ENCODE assay signal across 14 cellular contexts in genomic region chr17:31248986-31249385, GRCh38. TPM values are rescaled to one million over a fixed set of nuclear protein-coding genes. Genes with fewer than 3 reads are reported as not detected.
DNase-seq lines count a peak whose midpoint lies in the region; ATAC-seq, FAIRE-seq and TF ChIP-seq lines count a peak whose summit lies in the region.
"Had no signal": no experiment of that assay in that cellular context is flagged by ENCODE, and none has a peak within 500 bp of the region (broad histone marks: within the 10 kb centered on the region; RNA-seq: fewer than 3 reads in every experiment).

No MANE protein-coding gene starts in this region.

- TF ChIP-seq CTCF in A549 (IDR thresholded peaks at IDR 0.05) (no peak), astrocyte (IDR thresholded peaks at IDR 0.05; ENCODE audit: insufficient read depth, low read depth, low read length) (no peak), foreskin fibroblast (IDR thresholded peaks at IDR 0.05; ENCODE audit: low read depth, low read length) (no peak)

- H3K36me3 Mint-ChIP-seq in astrocyte (ENCODE audit: low read depth, unreplicated experiment): peaks cover 11% of the 10 kb centered on the region

- ATAC-seq in A549: peak in 1 of 2 experiments; percentile 53; a peak in 3 of 6 replicates
- no peak for ATAC-seq in GM19035 (IDR thresholded peaks at IDR 0.05; ENCODE audit: unreplicated experiment)
- ATAC-seq in GM18520 (IDR thresholded peaks at IDR 0.05; ENCODE audit: unreplicated experiment): no peak

- no peak for TF ChIP-seq POLR2A in A549 (IDR thresholded peaks at IDR 0.05; ENCODE audit: low read length)

- no peaks in the 10 kb centered on the region for H3K27me3 Mint-ChIP-seq in astrocyte (ENCODE audit: low read depth, unreplicated experiment)

- peaks cover 20% of the 10 kb centered on the region for H3K4me1 Mint-ChIP-seq in astrocyte (ENCODE audit: low read depth, unreplicated experiment)

- H3K9me3 ChIP-seq in A549 (no peaks in the 10 kb centered on the region), astrocyte (ENCODE audit: insufficient read depth, low read depth, low read length) (no peaks in the 10 kb centered on the region)
- H3K9me3 ChIP-seq: thyroid gland had no signal

- no peaks in the 10 kb centered on the region for H3K27me3 ChIP-seq in astrocyte (ENCODE audit: insufficient read depth, low read length)
- H3K27me3 ChIP-seq: thyroid gland had no signal

- TF ChIP-seq EP300 in A549 (IDR thresholded peaks at IDR 0.05): no peak

- POLR2A ChIA-PET in A549 (lab: Yijun Ruan, JAX): no interaction called here

- CTCF ChIA-PET in A549 (lab: Yijun Ruan, JAX): no interaction called here

- H3K9me3 Mint-ChIP-seq in astrocyte (ENCODE audit: unreplicated experiment): no peaks in the 10 kb centered on the region

- H3K4me3 ChIP-seq in A549 (no peak overlapping the region), astrocyte (ENCODE audit: insufficient read depth, low read depth, low read length) (no peak overlapping the region), foreskin fibroblast (ENCODE audit: low read depth in 1 of 2, low read length in 2 of 2) (no peak overlapping the region)
- H3K4me3 ChIP-seq: thyroid gland had no signal

- H3K27ac Mint-ChIP-seq in astrocyte (ENCODE audit: unreplicated experiment): peak overlapping the region; percentile 81

- H3K9ac ChIP-seq in astrocyte (ENCODE audit: low read length): peak overlapping the region; percentile 15

- H3K4me2 ChIP-seq in A549: peak overlapping the region; percentile 38
- peak overlapping the region; percentile 45 for H3K4me2 ChIP-seq in astrocyte (ENCODE audit: low read length)

- H3K36me3 ChIP-seq in astrocyte (ENCODE audit: insufficient read depth, low read length): peaks cover 15% of the 10 kb centered on the region

- H3K4me1 ChIP-seq in A549: peaks cover 43% of the 10 kb centered on the region
- peaks cover 17% of the 10 kb centered on the region for H3K4me1 ChIP-seq in astrocyte (ENCODE audit: insufficient read depth, low read length)

- no peak for DNase-seq in A549 (ENCODE audit: low read depth in 1 of 2, low spot score in 1 of 2)
- peak; percentile 80 for DNase-seq in HT1080 (ENCODE audit: low read depth)
- DNase-seq in astrocyte (ENCODE audit: low read depth): peak; percentile 89
- DNase-seq in foreskin fibroblast: peak; percentile 38 to 60
- DNase-seq in iPS-NIHi7 (ENCODE audit: extremely low spot score): no peak
- DNase-seq in SKM-1 (lab: John Stamatoyannopoulos, UW; ENCODE audit: unreplicated experiment): no peak
- DNase-seq: activated CD4-positive, CD25-positive, alpha-beta regulatory T cell treated with anti-CD3 and anti-CD28 coated beads, Interleukin-2, amount 50 U/mL, for 72 hours; DMS 273 treated with DMSO at 0.1 percent for 48 hours; NCI-H2029 treated with DMSO at 0.1 percent for 48 hours; occipital lobe; thyroid gland had no signal

- FAIRE-seq in A549 (lab: Jason Lieb, UNC) (peak; percentile 92), astrocyte (lab: Jason Lieb, UNC) (peak; percentile 20)
- FAIRE-seq: A204.1 had no signal

- no peaks in the 10 kb centered on the region for H3K79me2 ChIP-seq in astrocyte (ENCODE audit: insufficient read depth, low read length)

- H4K20me1 ChIP-seq in astrocyte (ENCODE audit: insufficient read depth, low read length): no peaks in the 10 kb centered on the region

- no peak for TF ChIP-seq RAD21 in A549 (conservative IDR thresholded peaks at IDR 0.05 in 1 of 2, IDR thresholded peaks at IDR 0.05 in 1 of 2)

- peak overlapping the region in 1 of 2 experiments; percentile 61; a peak in 3 of 6 replicates for H3K27ac ChIP-seq in A549
- peak overlapping the region; percentile 63 for H3K27ac ChIP-seq in astrocyte (ENCODE audit: low read depth, low read length)
- H3K27ac ChIP-seq: thyroid gland had no signal

- no peak overlapping the region for H3K4me3 Mint-ChIP-seq in astrocyte (ENCODE audit: unreplicated experiment)

- no peak overlapping the region for H2AFZ ChIP-seq in astrocyte (ENCODE audit: low read depth, low read length)

- WGBS in A549 (ENCODE audit: missing lambda C conversion rate): 41% methylated on average over 2 of the region's 2 CpGs

TF ChIP-seq in A549, 52 proteins besides CTCF, POLR2A, EP300 and RAD21:
- TF ChIP-seq CHD4 (IDR thresholded peaks at IDR 0.05; ENCODE audit: borderline replicate concordance) (no peak), CHD2 (IDR thresholded peaks at IDR 0.05; ENCODE audit: low read length, partially characterized antibody) (no peak), GATA3 (IDR thresholded peaks at IDR 0.05; ENCODE audit: borderline replicate concordance) (peak; percentile 86; the same call in 1 of the 2 replicates), JUNB (IDR thresholded peaks at IDR 0.05) (peak; percentile 50; the same call in 1 of the 2 replicates), FOSL2 (IDR thresholded peaks at IDR 0.05) (no peak), FOSL2 (CRISPR knock-in tag; IDR thresholded peaks at IDR 0.05) (peak; percentile 33; the same call in 1 of the 2 replicates)

RNA-seq across cellular contexts. Expression of gene OMG, which starts 48.1 kb away (rescaled TPM):
- polyA plus RNA-seq in A549 (2011; rRNA removed) (not detected in 2 replicates), A549 (2017; fragmentation: RNase III; extraction: RNeasy Plus Mini Kit Qiagen cat#74134 plus additional on column Dnase treatment) (not detected in 3 replicates)
- not detected in 2 replicates for polyA plus RNA-seq in A549 (2012; cell fraction: cytosol; rRNA removed)
- not detected in 2 replicates for polyA plus RNA-seq in A549 (2012; cell fraction: nucleus; rRNA removed)
- 0.34 TPM in 1 of 2 replicates, not detected in the other for polyA minus RNA-seq in A549 (2011; rRNA and poly(A)+ RNA removed)
- total RNA-seq in HT1080 (2014; rRNA removed; shearing (Covaris generic)): 0.03 TPM in 1 of 2 replicates, not detected in the other
- polyA plus RNA-seq in HT1080 (2015; cell fraction: cytosol; rRNA removed): not detected in 2 replicates
- polyA plus RNA-seq in HT1080 (2015; cell fraction: nucleus; rRNA removed): not detected in 2 replicates
- total RNA-seq in astrocyte: not detected in 2 replicates

Comparison
In these comparisons a context has a peak if more than half of its experiments do, and no peak if none do; other contexts are left out.
1. DNase-seq: peak in HT1080 (single experiment), astrocyte (single experiment) and foreskin fibroblast (2 of 2); none in A549 (0 of 2), iPS-NIHi7 (single experiment) and SKM-1 (single experiment).